In the genomic region with DNA sequence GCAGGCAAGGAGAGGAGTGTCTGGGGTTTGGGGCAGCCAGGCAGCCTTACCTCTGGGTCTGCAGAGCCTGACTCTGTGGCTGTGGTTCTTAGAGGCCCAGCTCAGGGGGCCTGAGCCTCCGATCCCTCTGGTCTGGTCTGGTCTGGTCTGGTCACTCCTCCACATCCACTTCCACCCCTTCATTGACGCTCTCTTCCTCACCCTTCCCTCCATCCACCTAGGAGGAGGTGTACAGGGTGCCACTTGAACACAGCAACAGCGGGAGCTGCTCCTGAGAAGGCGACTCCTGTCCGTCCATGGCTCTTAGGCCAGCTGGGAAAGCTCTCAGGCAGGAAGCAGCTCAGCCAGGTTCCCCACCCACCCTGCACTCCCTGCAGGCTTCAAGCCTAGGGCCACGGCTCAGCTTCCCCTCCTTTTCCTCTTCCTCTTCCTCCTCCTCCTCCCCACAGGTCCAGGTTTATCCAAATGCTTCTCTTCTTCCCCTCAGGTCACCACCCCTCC, we compare ENCODE assay signal across 10 cellular contexts. TPM values are rescaled to one million over a fixed set of nuclear protein-coding genes. Genes with fewer than 3 reads are reported as not detected.
A peak's percentile ranks its signal among the peaks of the same experiment; 100 is the strongest.
DNase-seq lines count a peak whose midpoint lies in the region; FAIRE-seq lines count a peak whose summit lies in the region.
"Had no signal": no experiment of that assay in that cellular context is flagged by ENCODE, and none has a peak within 500 bp of the region (broad histone marks: within the 10 kb centered on the region; RNA-seq: fewer than 3 reads in every experiment).

No MANE protein-coding gene starts in this region.

- peaks cover 2% of the 10 kb centered on the region for H3K27me3 Mint-ChIP-seq in activated naive CD4-positive, alpha-beta T cell treated with anti-CD3 and anti-CD28 coated beads for 36 hours (ENCODE audit: low read depth)

- CTCF ChIA-PET in activated naive CD4-positive, alpha-beta T cell treated with anti-CD3 and anti-CD28 coated beads for 36 hours (lab: Charles Lee): interaction anchor here (1.1 to 1.2 kb wide), 2 partner anchors 16 to 79 kb away, joined by 3 to 6 read pairs; a partner anchor contains a TSS

- peak overlapping the region; percentile 36 for H3K27ac Mint-ChIP-seq in activated naive CD4-positive, alpha-beta T cell treated with anti-CD3 and anti-CD28 coated beads for 36 hours
- H3K27ac Mint-ChIP-seq: CD8-positive, alpha-beta T cell had no signal

- H3K27ac ChIP-seq in temporal lobe (ENCODE audit: low read depth, low read length) (peak overlapping the region; percentile 52), small intestine (ENCODE audit: low read depth in 1 of 2, low read length in 1 of 2) (no peak overlapping the region)

- no peaks in the 10 kb centered on the region for H3K36me3 ChIP-seq in small intestine (ENCODE audit: control insufficient read depth in 2 of 2, insufficient read depth in 2 of 2, low read length in 2 of 2)

- intact Hi-C loops in activated naive CD4-positive, alpha-beta T cell treated with anti-CD3 and anti-CD28 coated beads for 36 hours (cut with micrococcal nuclease): loop anchor here (10.0 kb wide), 1 partner anchor 557 kb away; a partner anchor contains a TSS

- H3K4me1 Mint-ChIP-seq in activated naive CD4-positive, alpha-beta T cell treated with anti-CD3 and anti-CD28 coated beads for 36 hours (ENCODE audit: low read depth): peaks cover 47% of the 10 kb centered on the region

- no peaks in the 10 kb centered on the region for H3K4me1 ChIP-seq in small intestine (ENCODE audit: control insufficient read depth in 2 of 2, insufficient read depth in 1 of 2, low read depth in 1 of 2, low read length in 1 of 2)

- no peaks in the 10 kb centered on the region for H3K27me3 ChIP-seq in small intestine (ENCODE audit: control insufficient read depth in 2 of 2, insufficient read depth in 2 of 2, low read length in 2 of 2)

- no peak overlapping the region for H3K4me3 ChIP-seq in small intestine (ENCODE audit: low read depth in 1 of 2, low read length in 2 of 2)

- DNase-seq in activated naive CD4-positive, alpha-beta T cell treated with anti-CD3 and anti-CD28 coated beads for 36 hours: no peak
- DNase-seq in activated naive CD4-positive, alpha-beta T cell (lab: John Stamatoyannopoulos, UW): no peak
- DNase-seq in activated CD8-positive, alpha-beta memory T cell treated with anti-CD3 and anti-CD28 coated beads, Interleukin-2, amount 50 U/mL, for 4 hours: peak; percentile 9
- peak; percentile 55 for DNase-seq in islet precursor cell
- DNase-seq in NCI-H128 (lab: John Stamatoyannopoulos, UW; ENCODE audit: unreplicated experiment): no peak
- DNase-seq in Ammon's horn (ENCODE audit: low spot score): no peak
- DNase-seq in small intestine: no peak
- DNase-seq: CD8-positive, alpha-beta T cell had no signal

- H3K36me3 Mint-ChIP-seq in activated naive CD4-positive, alpha-beta T cell treated with anti-CD3 and anti-CD28 coated beads for 36 hours (ENCODE audit: low read depth): no peaks in the 10 kb centered on the region

- 68 to 79% (median 75%) methylated on average over 6 of the region's 6 CpGs for WGBS in small intestine, 3 donors

- no peaks in the 10 kb centered on the region for H3K9me3 Mint-ChIP-seq in activated naive CD4-positive, alpha-beta T cell treated with anti-CD3 and anti-CD28 coated beads for 36 hours
- H3K9me3 Mint-ChIP-seq: CD8-positive, alpha-beta T cell had no signal

- no peaks in the 10 kb centered on the region for H3K9me3 ChIP-seq in small intestine (ENCODE audit: control insufficient read depth, low read depth)

- no peak overlapping the region for H3K4me3 Mint-ChIP-seq in activated naive CD4-positive, alpha-beta T cell treated with anti-CD3 and anti-CD28 coated beads for 36 hours
- H3K4me3 Mint-ChIP-seq: CD8-positive, alpha-beta T cell had no signal

- no peak for FAIRE-seq in small intestine (lab: Jason Lieb, UNC)

RNA-seq across cellular contexts. Expression of a gene that starts 16.9 kb away (rescaled TPM):
- under 1 TPM; 0.35 to 0.43 TPM for total RNA-seq in activated naive CD4-positive, alpha-beta T cell treated with anti-CD3 and anti-CD28 coated beads for 36 hours
- total RNA-seq in temporal lobe: not detected
- 1 to 10 TPM in 1 of 3 donors, under 1 TPM in 2; 0.22 to 1.6 (median 0.42) TPM for polyA plus RNA-seq in small intestine
- total RNA-seq: bronchial epithelial cell had no signal

RNA-seq across cellular contexts. Expression of a gene that starts 43.4 kb away (rescaled TPM):
- total RNA-seq in activated naive CD4-positive, alpha-beta T cell treated with anti-CD3 and anti-CD28 coated beads for 36 hours: 10 to 100 TPM; 13.0 to 13.6 TPM
- 116 TPM for total RNA-seq in temporal lobe
- polyA plus RNA-seq in small intestine: 100 to 1,000 TPM in 2 of 3 donors, 10 to 100 TPM in 1; 38.9 to 184 (median 153) TPM

Comparison
In these comparisons a context has a peak if more than half of its experiments do, and no peak if none do; other contexts are left out.
1. DNase-seq: peak in activated CD8-positive, alpha-beta memory T cell treated with anti-CD3 and anti-CD28 coated beads, Interleukin-2, amount 50 U/mL, for 4 hours (single experiment) and islet precursor cell (single experiment); none in activated naive CD4-positive, alpha-beta T cell treated with anti-CD3 and anti-CD28 coated beads for 36 hours (single experiment), activated naive CD4-positive, alpha-beta T cell (0 of 4), NCI-H128 (single experiment), Ammon's horn (single experiment) and small intestine (single experiment).